In genomic region chr11:12808519-12808918, GRCh38 we compare ENCODE assay signal across 16 cellular contexts.
A peak's percentile ranks its signal among the peaks of the same experiment; 100 is the strongest.
DNase-seq lines count a peak whose midpoint lies in the region; ATAC-seq and TF ChIP-seq lines count a peak whose summit lies in the region.
"Had no signal": no experiment of that assay in that cellular context is flagged by ENCODE, and none has a peak within 500 bp of the region (broad histone marks: within the 10 kb centered on the region; RNA-seq: fewer than 3 reads in every experiment).

No MANE protein-coding gene starts in this region.

- BruUV-seq in mammary epithelial cell (replicated peaks; lab: Mats Ljungman, UMichigan), result no TSS peak

- no peak overlapping the region for H3K14ac ChIP-seq in mesenchymal stem cell (ENCODE audit: low read length in 2 of 2)

- H3K4ac ChIP-seq in mesenchymal stem cell (ENCODE audit: low read depth in 1 of 2, low read length in 2 of 2), result peak overlapping the region in 1 of 2 experiments; percentile 7

- H3K4me2 ChIP-seq in KMS-11, result peak overlapping the region; percentile 72
- H3K4me2 ChIP-seq in mammary epithelial cell (ENCODE audit: insufficient read depth, low read depth, low read length), result peak overlapping the region; percentile 59
- no peak overlapping the region for H3K4me2 ChIP-seq in mesenchymal stem cell (ENCODE audit: low read length, poor library complexity, severe bottlenecking)

- no peak overlapping the region for H3K27ac Mint-ChIP-seq in naive thymus-derived CD8-positive, alpha-beta T cell
- H3K27ac Mint-ChIP-seq: CD4-positive, alpha-beta T cell; endodermal cell; IgD-negative memory B cell had no signal

- H3K27me3 ChIP-seq in KMS-11 (ENCODE audit: insufficient read depth, low read depth) (no peaks in the 10 kb centered on the region), mammary epithelial cell (ENCODE audit: insufficient read depth, low read length) (no peaks in the 10 kb centered on the region), mesenchymal stem cell (ENCODE audit: control insufficient read depth in 1 of 2, insufficient read depth in 1 of 2, low read length in 2 of 2) (no peaks in the 10 kb centered on the region)

- H3K27ac ChIP-seq in KMS-11 (peak overlapping the region; percentile 41; the same call in 1 of the 2 replicates), mammary epithelial cell (ENCODE audit: insufficient read depth, low read depth, low read length) (peak overlapping the region; percentile 72), mesenchymal stem cell (ENCODE audit: low read length, poor library complexity, severe bottlenecking) (peak overlapping the region; percentile 63)

- no peak overlapping the region for H4K91ac ChIP-seq in mesenchymal stem cell (ENCODE audit: low read length)

- peak overlapping the region; percentile 40 for H2AK5ac ChIP-seq in mesenchymal stem cell (ENCODE audit: low read length, severe bottlenecking)

- no peak overlapping the region for H2BK120ac ChIP-seq in mesenchymal stem cell (ENCODE audit: low read depth, low read length)

- no peak overlapping the region; the same call in 1 of the 2 replicates for H3K9ac ChIP-seq in KMS-11
- H3K9ac ChIP-seq in mammary epithelial cell (ENCODE audit: insufficient read depth, low read length), result peak overlapping the region; percentile 30
- peak overlapping the region; percentile 28 for H3K9ac ChIP-seq in mesenchymal stem cell (ENCODE audit: low read length)

- no peak overlapping the region for H3K23ac ChIP-seq in mesenchymal stem cell (ENCODE audit: low read length in 2 of 2)

- H2BK12ac ChIP-seq in mesenchymal stem cell (ENCODE audit: low read length in 2 of 2), result no peak overlapping the region

- H2BK5ac ChIP-seq in mesenchymal stem cell (ENCODE audit: low read depth, low read length, poor library complexity, severe bottlenecking), result no peak overlapping the region

- H3K4me3 Mint-ChIP-seq in naive thymus-derived CD8-positive, alpha-beta T cell, result no peak overlapping the region
- H3K4me3 Mint-ChIP-seq: brain; CD4-positive, alpha-beta T cell; endodermal cell; IgD-negative memory B cell had no signal

- H3K9me3 ChIP-seq in mammary epithelial cell (replicated peaks; ENCODE audit: insufficient read depth, low read length) (no peaks in the 10 kb centered on the region), mesenchymal stem cell (ENCODE audit: control insufficient read depth, low read length) (no peaks in the 10 kb centered on the region)

- H4K20me1 ChIP-seq in KMS-11 (ENCODE audit: insufficient read depth) (0 out of 2 replicates have a peak, but pooled peaks cover 6% of the 10 kb centered on the region), mammary epithelial cell (ENCODE audit: insufficient read depth, low read length) (no peaks in the 10 kb centered on the region)

- no peak overlapping the region for H2BK15ac ChIP-seq in mesenchymal stem cell (ENCODE audit: low read depth, poor library complexity, severe bottlenecking)

- DNase-seq in ELR (ENCODE audit: low read depth) (peak; percentile 75), mammary epithelial cell (peak; percentile 70), mesenchymal stem cell (peak; percentile 69), NCI-H1694 treated with DMSO at 0.1 percent for 48 hours (lab: John Stamatoyannopoulos, UW) (no peak)
- no peak for DNase-seq in effector CD8-positive, alpha-beta T cell (lab: John Stamatoyannopoulos, UW)
- no peak for DNase-seq in naive thymus-derived CD8-positive, alpha-beta T cell
- DNase-seq: activated CD4-positive, alpha-beta T cell treated with anti-CD3 and anti-CD28 coated beads, Interleukin-2, amount 50 U/mL, for 1 hour; CD4-positive, alpha-beta T cell; GF-D8; hippocampal formation; NCI-H1417 had no signal

- CTCF ChIA-PET in mammary epithelial cell (lab: Charles Lee; ENCODE audit: low non-redundant PET), result no interaction called here

- no peaks in the 10 kb centered on the region for H3K9me3 Mint-ChIP-seq in naive thymus-derived CD8-positive, alpha-beta T cell
- H3K9me3 Mint-ChIP-seq: CD4-positive, alpha-beta T cell; endodermal cell had no signal

- H3K4me3 ChIP-seq in KMS-11 (IDR thresholded peaks at IDR 0.05; ENCODE audit: insufficient read depth, low read depth, low read length) (no peak overlapping the region), mammary epithelial cell (replicated peaks in 1 of 3; ENCODE audit: insufficient read depth in 1 of 3, low read depth in 2 of 3, low read length in 3 of 3) (no peak overlapping the region), mesenchymal stem cell (ENCODE audit: insufficient read depth in 1 of 2, low read depth in 1 of 2, low read length in 2 of 2) (no peak overlapping the region)

- dilution Hi-C loops in mammary epithelial cell (cut with HindIII; ENCODE audit: low sequenced_read_pairs), result no loop called here

- intact Hi-C loops in mammary epithelial cell (cut with micrococcal nuclease), result no loop called here

- WGBS in mammary epithelial cell (ENCODE audit: low coverage, missing lambda C conversion rate), result 50% methylated on average over 1 of the region's 1 CpG
- WGBS in mesenchymal stem cell, result no CpG with 5 or more reads among the region's 1 CpG

- peaks cover 0 to 6% (median 0%) of the 10 kb centered on the region in 4 donors for H3K4me1 Mint-ChIP-seq in naive thymus-derived CD8-positive, alpha-beta T cell
- H3K4me1 Mint-ChIP-seq: IgD-negative memory B cell had no signal

- no peak overlapping the region for H4K8ac ChIP-seq in mesenchymal stem cell (ENCODE audit: low read length)

- in situ Hi-C loops in mammary epithelial cell (cut with MboI; ENCODE audit: low sequenced_read_pairs in 2 of 2), result no loop called here

- peak overlapping the region in 1 of 2 experiments; percentile 71 for H3K18ac ChIP-seq in mesenchymal stem cell (ENCODE audit: low read depth in 1 of 2, low read length in 2 of 2)

- H3K79me2 ChIP-seq in KMS-11 (ENCODE audit: insufficient read depth, low read depth) (peaks cover 51% of the 10 kb centered on the region; the same call in 1 of the 2 replicates), mammary epithelial cell (ENCODE audit: insufficient read depth, low read length) (peaks cover 97% of the 10 kb centered on the region)

- no peaks in the 10 kb centered on the region for H3K36me3 Mint-ChIP-seq in naive thymus-derived CD8-positive, alpha-beta T cell
- H3K36me3 Mint-ChIP-seq: brain, IgD-negative memory B cell had no signal

- POLR2A ChIA-PET in naive thymus-derived CD8-positive, alpha-beta T cell (lab: Charles Lee), result no interaction called here

- H3K79me1 ChIP-seq in mesenchymal stem cell (replicated peaks; ENCODE audit: low read length, poor library complexity, severe bottlenecking), result peaks cover 26% of the 10 kb centered on the region

- H2AFZ ChIP-seq in KMS-11 (ENCODE audit: low read depth), result no peak overlapping the region
- H2AFZ ChIP-seq in mammary epithelial cell (ENCODE audit: low read depth, low read length), result no peak overlapping the region
- no peak overlapping the region for H2AFZ ChIP-seq in mesenchymal stem cell (ENCODE audit: low read depth, low read length)

- peaks cover 17 to 88% (median 28%) of the 10 kb centered on the region in 5 donors for H3K27me3 Mint-ChIP-seq in naive thymus-derived CD8-positive, alpha-beta T cell
- H3K27me3 Mint-ChIP-seq: brain had no signal

- H3K36me3 ChIP-seq in KMS-11 (ENCODE audit: insufficient read depth) (no peaks in the 10 kb centered on the region), mammary epithelial cell (ENCODE audit: insufficient read depth, low read length) (no peaks in the 10 kb centered on the region), mesenchymal stem cell (ENCODE audit: control insufficient read depth in 1 of 2, insufficient read depth in 2 of 2, low read depth in 1 of 2, low read length in 2 of 2) (peaks cover under 1 to 2% of the 10 kb centered on the region in 2 experiments)

- peaks cover 93% of the 10 kb centered on the region for H3K4me1 ChIP-seq in KMS-11 (ENCODE audit: low read depth, poor library complexity, severe bottlenecking)
- H3K4me1 ChIP-seq in mammary epithelial cell (ENCODE audit: insufficient read depth, low read length), result peaks cover 71% of the 10 kb centered on the region
- H3K4me1 ChIP-seq in mesenchymal stem cell (ENCODE audit: control insufficient read depth, insufficient read depth, low read depth, low read length), result peaks cover 29% of the 10 kb centered on the region

- no peak for ATAC-seq in HG02642 (IDR thresholded peaks at IDR 0.05; ENCODE audit: poor library complexity, unreplicated experiment)
- no peak for ATAC-seq in naive thymus-derived CD8-positive, alpha-beta T cell

- TF ChIP-seq CTCF in KMS-11 (conservative IDR thresholded peaks at IDR 0.05; ENCODE audit: low read depth, low read length) (no peak), mammary epithelial cell (conservative IDR thresholded peaks at IDR 0.05 in 1 of 2, IDR thresholded peaks at IDR 0.05 in 1 of 2; ENCODE audit: extremely low read depth in 1 of 2, insufficient read depth in 1 of 2, low read depth in 1 of 2, low read length in 2 of 2) (peak in 1 of 2 donors; percentile 18)

Comparison
In these comparisons a context has a peak if more than half of its experiments do, and no peak if none do; other contexts are left out.
1. DNase-seq: peak in ELR (single experiment), mammary epithelial cell (single experiment) and mesenchymal stem cell (single experiment); none in NCI-H1694 treated with DMSO at 0.1 percent for 48 hours (single experiment), effector CD8-positive, alpha-beta T cell (single experiment) and naive thymus-derived CD8-positive, alpha-beta T cell (0 of 10).
2. Peak in every context shown above with its lines, with median percentiles within 50 percentile points of each other: H3K27ac ChIP-seq.